ENCODE assay signal across 8 cellular contexts in the genomic region with DNA sequence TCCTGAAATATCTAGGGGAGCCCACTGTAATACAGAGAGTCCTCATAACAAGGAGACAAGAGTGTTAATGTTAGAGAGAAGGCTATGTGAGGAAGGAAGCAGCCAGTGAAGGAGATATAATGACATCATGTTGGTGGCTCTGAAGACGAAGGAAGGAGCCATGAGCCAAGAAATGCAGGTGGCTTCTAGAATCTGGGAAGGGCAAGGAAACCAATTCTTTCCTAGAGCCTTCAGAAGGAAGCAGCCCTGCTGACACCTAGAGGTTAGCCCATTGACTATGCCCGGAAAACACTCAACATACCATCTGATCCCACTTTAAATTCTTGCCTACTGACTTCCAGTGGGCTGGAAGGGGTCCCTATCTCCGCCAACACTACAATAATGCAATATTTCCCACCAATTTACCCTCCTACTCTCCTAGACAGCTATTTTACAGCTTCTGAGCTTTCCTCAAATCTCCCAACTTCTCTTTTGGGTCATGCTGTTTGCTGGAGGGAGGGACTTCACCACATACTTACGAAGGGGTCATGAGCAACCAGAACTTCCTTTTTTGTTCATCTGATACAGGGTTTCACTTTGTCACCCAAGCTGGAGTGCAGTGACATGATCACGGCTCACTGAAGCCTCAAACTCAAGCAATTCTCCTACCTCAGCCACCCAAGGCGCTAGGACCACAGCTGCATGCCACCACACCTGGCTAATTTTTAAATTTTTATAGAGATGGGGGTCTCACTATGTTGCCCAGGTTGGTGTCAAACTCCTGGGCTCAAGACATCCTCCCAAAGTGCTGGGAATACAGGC. TPM values are rescaled to one million over a fixed set of nuclear protein-coding genes. Genes with fewer than 3 reads are reported as not detected.
DNase-seq lines count a peak whose midpoint lies in the region; ATAC-seq and TF ChIP-seq lines count a peak whose summit lies in the region.

No MANE protein-coding gene starts in this region.

- H3K9ac ChIP-seq in MM.1S (ENCODE audit: low read length), result no peak overlapping the region

- no peaks in the 10 kb centered on the region for H3K9me2 ChIP-seq in MM.1S (replicated peaks; ENCODE audit: insufficient read depth, low read length)

- TF ChIP-seq EP300 in sigmoid colon (IDR thresholded peaks at IDR 0.05), result no peak

- no peak overlapping the region for H2AFZ ChIP-seq in MM.1S (ENCODE audit: low read length)

- H3K4me3 ChIP-seq in MM.1S (ENCODE audit: low read length) (no peak overlapping the region), sigmoid colon (no peak overlapping the region)

- no peak for TF ChIP-seq CTCF in natural killer cell (IDR thresholded peaks at IDR 0.05)
- TF ChIP-seq CTCF in MM.1S (IDR thresholded peaks at IDR 0.05; ENCODE audit: low read length), result no peak
- no peak for TF ChIP-seq CTCF in sigmoid colon (IDR thresholded peaks at IDR 0.05)

- no peaks in the 10 kb centered on the region for H3K9me3 ChIP-seq in MM.1S (replicated peaks; ENCODE audit: insufficient read depth, low read length)
- no peaks in the 10 kb centered on the region for H3K9me3 ChIP-seq in sigmoid colon

- H3K27me3 ChIP-seq in MM.1S (replicated peaks; ENCODE audit: insufficient read depth, low read length), result no peaks in the 10 kb centered on the region
- H3K27me3 ChIP-seq in sigmoid colon, result no peaks in the 10 kb centered on the region

- H3K27me3 Mint-ChIP-seq in T-helper 1 cell treated with Interleukin-12 subunit alpha and Interleukin-12 subunit beta and Interleukin-4 antibody, amounts not matched to agents 30 μg/mL and 1 μg/mL, for 36 hours (ENCODE audit: low read depth), result no peaks in the 10 kb centered on the region
- H3K27me3 Mint-ChIP-seq in natural killer cell (ENCODE audit: low read depth in 2 of 2), result no peaks in the 10 kb centered on the region

- TF ChIP-seq POLR2A in sigmoid colon (IDR thresholded peaks at IDR 0.05), result no peak

- H4K20me1 ChIP-seq in MM.1S (ENCODE audit: insufficient read depth, low read length), result no peaks in the 10 kb centered on the region

- H3K27ac Mint-ChIP-seq in T-helper 1 cell treated with Interleukin-12 subunit alpha and Interleukin-12 subunit beta and Interleukin-4 antibody, amounts not matched to agents 30 μg/mL and 1 μg/mL, for 36 hours, result peak overlapping the region; percentile 74
- peak overlapping the region; percentile 88 for H3K27ac Mint-ChIP-seq in natural killer cell

- no peak overlapping the region for H3K4me2 ChIP-seq in MM.1S (ENCODE audit: low read depth, low read length)

- no peaks in the 10 kb centered on the region for H3K36me3 ChIP-seq in MM.1S (replicated peaks; ENCODE audit: insufficient read depth, low read length)
- no peaks in the 10 kb centered on the region for H3K36me3 ChIP-seq in sigmoid colon

- no peaks in the 10 kb centered on the region for H3K9me3 Mint-ChIP-seq in T-helper 1 cell treated with Interleukin-12 subunit alpha and Interleukin-12 subunit beta and Interleukin-4 antibody, amounts not matched to agents 30 μg/mL and 1 μg/mL, for 36 hours
- H3K9me3 Mint-ChIP-seq in natural killer cell, result no peaks in the 10 kb centered on the region

- peak; percentile 20 for DNase-seq in stimulated activated CD4-positive, alpha-beta T cell treated with anti-CD3 and anti-CD28 coated beads, Interleukin-15, amount 100 ng/mL, for 24 hours
- DNase-seq in stimulated activated CD4-positive, alpha-beta T cell treated with anti-CD3 and anti-CD28 coated beads, Interleukin-4, amount 100 ng/mL, for 1 hour, result no peak
- no peak for DNase-seq in natural killer cell
- DNase-seq in activated CD8-positive, alpha-beta memory T cell treated with anti-CD3 and anti-CD28 coated beads, Interleukin-2, amount 50 U/mL, for 4 hours, result no peak
- DNase-seq in MM.1S, result no peak
- DNase-seq in sigmoid colon, result no peak

- peaks cover 7% of the 10 kb centered on the region for H3K36me3 Mint-ChIP-seq in T-helper 1 cell treated with Interleukin-12 subunit alpha and Interleukin-12 subunit beta and Interleukin-4 antibody, amounts not matched to agents 30 μg/mL and 1 μg/mL, for 36 hours (ENCODE audit: low read depth)
- H3K36me3 Mint-ChIP-seq in natural killer cell, result no peaks in the 10 kb centered on the region

- peak overlapping the region; percentile 9 for H3K4me3 Mint-ChIP-seq in T-helper 1 cell treated with Interleukin-12 subunit alpha and Interleukin-12 subunit beta and Interleukin-4 antibody, amounts not matched to agents 30 μg/mL and 1 μg/mL, for 36 hours
- H3K4me3 Mint-ChIP-seq in natural killer cell, result peak overlapping the region; percentile 62

- peak; percentile 95 for ATAC-seq in HG02981 (IDR thresholded peaks at IDR 0.05; ENCODE audit: unreplicated experiment)
- ATAC-seq in natural killer cell, result peak; percentile 81 to 88 (median 82)

- intact Hi-C loops in natural killer cell (cut with micrococcal nuclease) (no loop called here), sigmoid colon (cut with DNase I) (no loop called here)

- H3K27ac ChIP-seq in MM.1S (ENCODE audit: low read length), result no peak overlapping the region
- peak overlapping the region in 1 of 4 donors; percentile 20 for H3K27ac ChIP-seq in sigmoid colon

- no peaks in the 10 kb centered on the region for H3F3A ChIP-seq in MM.1S (ENCODE audit: insufficient read depth, low read length)

- no peaks in the 10 kb centered on the region for H3K79me2 ChIP-seq in MM.1S (ENCODE audit: low read length)

- H3K4me1 ChIP-seq in MM.1S (ENCODE audit: low read length) (no peaks in the 10 kb centered on the region), sigmoid colon (peaks cover 0 to 18% (median 9%) of the 10 kb centered on the region in 4 donors)

- peaks cover 17% of the 10 kb centered on the region for H3K4me1 Mint-ChIP-seq in T-helper 1 cell treated with Interleukin-12 subunit alpha and Interleukin-12 subunit beta and Interleukin-4 antibody, amounts not matched to agents 30 μg/mL and 1 μg/mL, for 36 hours (ENCODE audit: low read depth)
- peaks cover 19% of the 10 kb centered on the region in 2 donors for H3K4me1 Mint-ChIP-seq in natural killer cell

- WGBS in sigmoid colon, 2 donors, result 62 to 72% methylated on average over 6 of the region's 6 CpGs

RNA-seq across cellular contexts. Expression of a gene that starts 25.2 kb away (rescaled TPM):
- total RNA-seq in natural killer cell, result 100 to 1,000 TPM; 204 to 233 (median 214) TPM
- 100 to 1,000 TPM; 102 to 141 (median 119) TPM for total RNA-seq in sigmoid colon
- 10 to 100 TPM; 60.7 to 83.7 (median 61.7) TPM for polyA plus RNA-seq in sigmoid colon

RNA-seq across cellular contexts. Expression of a gene that starts 26.0 kb away (rescaled TPM):
- total RNA-seq in natural killer cell (10 to 100 TPM; 29.7 to 38.4 (median 32.2) TPM), sigmoid colon (10 to 100 TPM; 66.5 to 99.4 (median 77.6) TPM)
- polyA plus RNA-seq in sigmoid colon, result 10 to 100 TPM; 21.0 to 30.6 (median 21.6) TPM
